Comparison of ENCODE assay signal across 10 cellular contexts in genomic region chr2:137969418-137969765, GRCh38. TPM values are rescaled to one million over a fixed set of nuclear protein-coding genes. Genes with fewer than 3 reads are reported as not detected.
A peak's percentile ranks its signal among the peaks of the same experiment; 100 is the strongest.
DNase-seq lines count a peak whose midpoint lies in the region; ATAC-seq, FAIRE-seq and TF ChIP-seq lines count a peak whose summit lies in the region.
"Had no signal": no experiment of that assay in that cellular context is flagged by ENCODE, and none has a peak within 500 bp of the region (broad histone marks: within the 10 kb centered on the region; RNA-seq: fewer than 3 reads in every experiment).

No MANE protein-coding gene starts in this region.

- no peaks in the 10 kb centered on the region for H3K9me3 ChIP-seq in SK-N-SH
- no peaks in the 10 kb centered on the region for H3K9me3 ChIP-seq in stomach smooth muscle (ENCODE audit: control insufficient read depth in 2 of 2, low read length in 2 of 2)
- H3K9me3 ChIP-seq in neural progenitor cell (ENCODE audit: low read depth), result no peaks in the 10 kb centered on the region

- no peak for TF ChIP-seq RAD21 in SK-N-SH (IDR thresholded peaks at IDR 0.05; ENCODE audit: low read length)

- peak; percentile 57 to 96 for TF ChIP-seq EP300 in SK-N-SH (IDR thresholded peaks at IDR 0.05; ENCODE audit: borderline replicate concordance in 1 of 2, low read depth in 1 of 2, low read length in 1 of 2)

- H3K9ac ChIP-seq in SK-N-SH (no peak overlapping the region), stomach smooth muscle (ENCODE audit: low read length in 2 of 2) (no peak overlapping the region), neural progenitor cell (no peak overlapping the region)

- H3K4me1 ChIP-seq in SK-N-SH (ENCODE audit: control insufficient read depth in 1 of 2, insufficient read depth in 2 of 2, low read depth in 1 of 2, low read length in 1 of 2) (peaks cover 11 to 15% of the 10 kb centered on the region in 2 experiments; a peak in 3 of 4 replicates), stomach smooth muscle (ENCODE audit: control insufficient read depth, insufficient read depth, low read length) (peaks cover 4% of the 10 kb centered on the region), neural progenitor cell (peaks cover 10% of the 10 kb centered on the region)

- H3K79me2 ChIP-seq in SK-N-SH (ENCODE audit: insufficient read depth) (no peaks in the 10 kb centered on the region), neural progenitor cell (ENCODE audit: low read depth) (no peaks in the 10 kb centered on the region)

- no peak for FAIRE-seq in HTR-8/SVneo (lab: Jason Lieb, UNC)

- DNase-seq in HTR-8/SVneo (ENCODE audit: insufficient read length, low spot score) (peak; percentile 51), SK-N-SH (no peak), foreskin melanocyte (peak; percentile 82), neural progenitor cell (ENCODE audit: low spot score) (no peak)
- no peak for DNase-seq in activated naive CD8-positive, alpha-beta T cell treated with anti-CD3 and anti-CD28 coated beads for 36 hours
- DNase-seq in stimulated activated effector memory CD8-positive, alpha-beta T cell treated with anti-CD3 and anti-CD28 coated beads, Interleukin-12 subunit alpha, Interleukin-12 subunit beta, amount 100 ng/mL, for 72 hours (ENCODE audit: low spot score in 2 of 2), result no peak

- ATAC-seq in GM18909 (IDR thresholded peaks at IDR 0.05; ENCODE audit: poor library complexity, unreplicated experiment), result no peak
- no peak for ATAC-seq in stimulated activated effector memory CD8-positive, alpha-beta T cell treated with anti-CD3 and anti-CD28 coated beads, Interleukin-12 subunit alpha, Interleukin-12 subunit beta, amount 100 ng/mL, for 72 hours
- ATAC-seq: HCT116 had no signal

- H3F3A ChIP-seq in SK-N-SH (replicated peaks; ENCODE audit: insufficient read depth) (peaks cover 17% of the 10 kb centered on the region), neural progenitor cell (ENCODE audit: low read depth) (no peaks in the 10 kb centered on the region)

- no peak overlapping the region for H3K4me3 ChIP-seq in SK-N-SH (ENCODE audit: low read depth in 2 of 2, low read length in 1 of 2)
- no peak overlapping the region for H3K4me3 ChIP-seq in stomach smooth muscle (ENCODE audit: low read length in 2 of 2)
- no peak overlapping the region for H3K4me3 ChIP-seq in neural progenitor cell

- WGBS in SK-N-SH (ENCODE audit: low lambda C conversion rate), result 16% methylated on average over 1 of the region's 1 CpG

- H3K36me3 Mint-ChIP-seq in neural progenitor cell, result no peaks in the 10 kb centered on the region
- no peaks in the 10 kb centered on the region for H3K36me3 Mint-ChIP-seq in activated naive CD8-positive, alpha-beta T cell treated with anti-CD3 and anti-CD28 coated beads for 36 hours
- H3K36me3 Mint-ChIP-seq in stimulated activated effector memory CD8-positive, alpha-beta T cell treated with anti-CD3 and anti-CD28 coated beads, Interleukin-12 subunit alpha, Interleukin-12 subunit beta, amount 100 ng/mL, for 72 hours, result no peaks in the 10 kb centered on the region

- H3K9me3 Mint-ChIP-seq in neural progenitor cell, result no peaks in the 10 kb centered on the region
- H3K9me3 Mint-ChIP-seq in activated naive CD8-positive, alpha-beta T cell treated with anti-CD3 and anti-CD28 coated beads for 36 hours, result no peaks in the 10 kb centered on the region
- peaks cover 3% of the 10 kb centered on the region for H3K9me3 Mint-ChIP-seq in stimulated activated effector memory CD8-positive, alpha-beta T cell treated with anti-CD3 and anti-CD28 coated beads, Interleukin-12 subunit alpha, Interleukin-12 subunit beta, amount 100 ng/mL, for 72 hours
- H3K9me3 Mint-ChIP-seq: mesothelial cell of epicardium had no signal

- no peaks in the 10 kb centered on the region for H3K9me2 ChIP-seq in SK-N-SH

- TF ChIP-seq CTCF in SK-N-SH (IDR thresholded peaks at IDR 0.05), result no peak
- TF ChIP-seq CTCF in neural progenitor cell (IDR thresholded peaks at IDR 0.05), result no peak

- no peaks in the 10 kb centered on the region for H3K27me3 Mint-ChIP-seq in neural progenitor cell (ENCODE audit: insufficient read depth, low read depth)
- peaks cover 4% of the 10 kb centered on the region for H3K27me3 Mint-ChIP-seq in activated naive CD8-positive, alpha-beta T cell treated with anti-CD3 and anti-CD28 coated beads for 36 hours

- H4K20me1 ChIP-seq in SK-N-SH (ENCODE audit: insufficient read depth) (0 out of 2 replicates have a peak, but pooled peaks cover 3% of the 10 kb centered on the region), neural progenitor cell (ENCODE audit: low read depth) (no peaks in the 10 kb centered on the region)

- H2AFZ ChIP-seq in SK-N-SH (ENCODE audit: low read depth) (no peak overlapping the region), neural progenitor cell (replicated peaks) (no peak overlapping the region)

- H3K27ac ChIP-seq in SK-N-SH (ENCODE audit: low read depth in 2 of 2, low read length in 1 of 2), result peak overlapping the region; percentile 58 to 66; a peak in 3 of 4 replicates
- H3K27ac ChIP-seq in stomach smooth muscle (ENCODE audit: low read length), result peak overlapping the region; percentile 12
- no peak overlapping the region for H3K27ac ChIP-seq in neural progenitor cell

- H3K27ac Mint-ChIP-seq in neural progenitor cell, result no peak overlapping the region
- H3K27ac Mint-ChIP-seq in activated naive CD8-positive, alpha-beta T cell treated with anti-CD3 and anti-CD28 coated beads for 36 hours, result no peak overlapping the region
- H3K27ac Mint-ChIP-seq in stimulated activated effector memory CD8-positive, alpha-beta T cell treated with anti-CD3 and anti-CD28 coated beads, Interleukin-12 subunit alpha, Interleukin-12 subunit beta, amount 100 ng/mL, for 72 hours, result no peak overlapping the region
- H3K27ac Mint-ChIP-seq: mesothelial cell of epicardium had no signal

- H3K4me3 Mint-ChIP-seq in neural progenitor cell, result no peak overlapping the region
- H3K4me3 Mint-ChIP-seq in activated naive CD8-positive, alpha-beta T cell treated with anti-CD3 and anti-CD28 coated beads for 36 hours, result no peak overlapping the region
- no peak overlapping the region for H3K4me3 Mint-ChIP-seq in stimulated activated effector memory CD8-positive, alpha-beta T cell treated with anti-CD3 and anti-CD28 coated beads, Interleukin-12 subunit alpha, Interleukin-12 subunit beta, amount 100 ng/mL, for 72 hours
- H3K4me3 Mint-ChIP-seq: mesothelial cell of epicardium had no signal

- H3K36me3 ChIP-seq in SK-N-SH (replicated peaks in 1 of 2; ENCODE audit: control insufficient read depth in 1 of 2, insufficient read depth in 2 of 2, low read length in 1 of 2) (no peaks in the 10 kb centered on the region), stomach smooth muscle (ENCODE audit: control insufficient read depth in 2 of 2, insufficient read depth in 2 of 2, low read length in 2 of 2) (no peaks in the 10 kb centered on the region), neural progenitor cell (no peaks in the 10 kb centered on the region)

- POLR2A ChIA-PET in SK-N-SH (lab: Yijun Ruan, JAX), result no interaction called here

- H3K27me3 ChIP-seq in SK-N-SH (ENCODE audit: insufficient read depth) (no peaks in the 10 kb centered on the region), stomach smooth muscle (ENCODE audit: control insufficient read depth in 1 of 2, insufficient read depth in 2 of 2, low read length in 2 of 2) (no peaks in the 10 kb centered on the region), neural progenitor cell (no peaks in the 10 kb centered on the region)

- H3K4me2 ChIP-seq in SK-N-SH (no peak overlapping the region; the same call in 1 of the 2 replicates), neural progenitor cell (no peak overlapping the region)

- CTCF ChIA-PET in SK-N-SH (lab: Yijun Ruan, JAX), result no interaction called here

- peaks cover 16% of the 10 kb centered on the region for H3K4me1 Mint-ChIP-seq in neural progenitor cell
- no peaks in the 10 kb centered on the region for H3K4me1 Mint-ChIP-seq in activated naive CD8-positive, alpha-beta T cell treated with anti-CD3 and anti-CD28 coated beads for 36 hours
- no peaks in the 10 kb centered on the region for H3K4me1 Mint-ChIP-seq in stimulated activated effector memory CD8-positive, alpha-beta T cell treated with anti-CD3 and anti-CD28 coated beads, Interleukin-12 subunit alpha, Interleukin-12 subunit beta, amount 100 ng/mL, for 72 hours

TF ChIP-seq in SK-N-SH, 30 proteins besides CTCF, POLR2A, EP300 and RAD21 (continues in another document):
- peak; percentile 99 for TF ChIP-seq JUND (IDR thresholded peaks at IDR 0.05)
- peak; percentile 85; the same call in 1 of the 2 replicates for TF ChIP-seq ZBTB33 (IDR thresholded peaks at IDR 0.05; ENCODE audit: borderline replicate concordance, low read depth)
- TF ChIP-seq EZH2phosphoT487 (IDR thresholded peaks at IDR 0.05; ENCODE audit: borderline replicate concordance, low read depth), result no peak
- TF ChIP-seq MEF2A (IDR thresholded peaks at IDR 0.05; ENCODE audit: borderline replicate concordance, low read depth), result peak; percentile 94
- TF ChIP-seq GABPA (IDR thresholded peaks at IDR 0.05; ENCODE audit: low read depth), result 0 out of 2 replicates have a peak, but pooled peaks have one; percentile 22
- no peak for TF ChIP-seq CHD2 (IDR thresholded peaks at IDR 0.05; ENCODE audit: low read length, partially characterized antibody)
- TF ChIP-seq USF1 (IDR thresholded peaks at IDR 0.05; ENCODE audit: borderline replicate concordance, low read depth), result no peak

RNA-seq across cellular contexts. Expression of gene HNMT, which starts 5.1 kb away (rescaled TPM):
- polyA plus RNA-seq in SK-N-SH (2012; rRNA removed), result 1.8 and 2.5 TPM in 2 replicates
- 2.9 and 3.4 TPM in 2 replicates for polyA plus RNA-seq in SK-N-SH (2012; cell fraction: cytosol; rRNA removed)
- polyA plus RNA-seq in SK-N-SH (2012; cell fraction: nucleus; rRNA removed), result 0.69 and 1.3 TPM in 2 replicates
- total RNA-seq in neural progenitor cell (ENCODE audit: low replicate concordance), result 0.84 and 1.6 TPM in 2 replicates
- total RNA-seq in activated naive CD8-positive, alpha-beta T cell treated with anti-CD3 and anti-CD28 coated beads for 36 hours, result not detected

Comparison
In these comparisons a context has a peak if more than half of its experiments do, and no peak if none do; other contexts are left out.
1. DNase-seq: peak in HTR-8/SVneo (single experiment) and foreskin melanocyte (single experiment); none in SK-N-SH (single experiment), neural progenitor cell (single experiment), activated naive CD8-positive, alpha-beta T cell treated with anti-CD3 and anti-CD28 coated beads for 36 hours (single experiment) and stimulated activated effector memory CD8-positive, alpha-beta T cell treated with anti-CD3 and anti-CD28 coated beads, Interleukin-12 subunit alpha, Interleukin-12 subunit beta, amount 100 ng/mL, for 72 hours (0 of 2).